18 cellular contexts compared by ENCODE assay signal in the genomic region with DNA sequence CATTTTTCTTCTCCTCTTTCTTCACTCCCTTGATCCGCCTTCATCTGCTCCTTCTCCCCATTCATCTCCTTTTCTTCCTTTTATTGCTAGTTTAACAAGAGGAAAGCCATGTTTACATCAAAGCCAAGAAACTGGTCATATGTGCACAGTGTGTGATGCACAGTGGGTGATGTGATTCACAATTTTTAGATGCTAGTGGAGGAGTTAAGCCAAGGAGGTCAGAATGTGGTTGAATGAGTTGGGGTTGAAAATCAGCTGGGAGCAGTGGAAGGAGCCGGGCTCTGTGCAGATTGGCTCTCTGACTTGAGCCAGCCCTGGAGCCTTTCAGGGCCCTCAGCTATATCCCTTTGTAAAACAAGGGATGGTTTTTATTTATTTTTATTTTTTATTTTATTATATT.
"Had no signal": no experiment of that assay in that cellular context is flagged by ENCODE, and none has a peak within 500 bp of the region (broad histone marks: within the 10 kb centered on the region; RNA-seq: fewer than 3 reads in every experiment).

No MANE protein-coding gene starts in this region.

- ATAC-seq: activated CD8-positive, alpha-beta T cell treated with anti-CD3 and anti-CD28 coated beads for 36 hours; left lung; mucosa of descending colon; naive thymus-derived CD8-positive, alpha-beta T cell; stimulated activated naive CD8-positive, alpha-beta T cell treated with anti-CD3 and anti-CD28 coated beads, Interleukin-15, Interleukin-2, amounts not matched to agents 100 U/mL and 50 U/mL, for 24 hours; T-helper 17 cell had no signal

- H3K36me3 ChIP-seq: adrenal gland, left lung, neutrophil had no signal

- H3K27me3 ChIP-seq: adrenal gland, left lung, neutrophil had no signal

- H3K9me3 ChIP-seq: adrenal gland, left lung, mucosa of descending colon, neutrophil had no signal

- H3K27ac ChIP-seq: adrenal gland, left lung, neutrophil, skin epidermis had no signal

- DNase-seq: activated B cell treated with CpG ODN at 0.5 μM for 24 hours; activated CD4-positive, alpha-beta T cell treated with anti-CD3 and anti-CD28 coated beads for 48 hours; activated CD8-positive, alpha-beta T cell treated with anti-CD3 and anti-CD28 coated beads for 36 hours; activated effector memory CD4-positive, alpha-beta T cell treated with anti-CD3 and anti-CD28 coated beads, Interleukin-2, amount 50 U/mL, for 16 hours; activated T-cell treated with anti-CD3 and anti-CD28 coated beads, Interleukin-2, amount 50 U/mL, for 48 hours; adrenal gland; effector CD8-positive, alpha-beta T cell; kidney; left lung; mammary epithelial cell; mucosa of descending colon; naive thymus-derived CD8-positive, alpha-beta T cell; stimulated activated CD4-positive, alpha-beta T cell treated with anti-CD3 and anti-CD28 coated beads, Interleukin-4, amount 100 ng/mL, for 4 hours; stimulated activated CD8-positive, alpha-beta memory T cell treated with anti-CD3 and anti-CD28 coated beads, Interleukin-4, amount 100 ng/mL, for 48 hours; stimulated activated naive CD8-positive, alpha-beta T cell treated with anti-CD3 and anti-CD28 coated beads, Interleukin-15, Interleukin-2, amounts not matched to agents 100 U/mL and 50 U/mL, for 24 hours; T-helper 17 cell had no signal

- H3K4me3 ChIP-seq: adrenal gland, left lung, mucosa of descending colon, skin epidermis had no signal

- H3K4me1 ChIP-seq: adrenal gland, left lung had no signal
